31 cellular contexts compared by ENCODE assay signal in the genomic region with DNA sequence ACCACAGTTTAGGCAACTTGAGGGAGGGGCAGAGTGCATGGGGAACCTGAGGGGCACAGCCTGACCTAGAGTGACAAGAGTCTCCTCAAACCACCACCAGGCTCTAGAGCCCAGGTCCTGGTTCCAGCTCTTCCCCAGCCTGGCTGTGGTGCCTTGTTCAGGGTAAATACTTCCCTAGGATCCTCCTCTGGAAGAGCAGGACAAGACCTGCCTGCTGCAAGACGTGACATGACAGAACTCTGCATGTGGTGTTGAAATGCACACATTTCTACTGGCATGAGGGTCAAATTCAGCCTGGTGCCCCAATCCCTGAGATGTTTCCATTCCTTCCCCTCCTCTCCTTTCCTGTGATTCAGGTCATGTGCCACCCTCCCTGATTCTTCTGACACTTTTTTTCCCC. TPM values are rescaled to one million over a fixed set of nuclear protein-coding genes. Genes with fewer than 3 reads are reported as not detected.
DNase-seq lines count a peak whose midpoint lies in the region; ATAC-seq and TF ChIP-seq lines count a peak whose summit lies in the region.
"Had no signal": no experiment of that assay in that cellular context is flagged by ENCODE, and none has a peak within 500 bp of the region (broad histone marks: within the 10 kb centered on the region; RNA-seq: fewer than 3 reads in every experiment).

No MANE protein-coding gene starts in this region.

- H3K36me3 ChIP-seq in GM23248 (ENCODE audit: low read depth): no peaks in the 10 kb centered on the region
- H3K36me3 ChIP-seq: ascending aorta had no signal

- no peaks in the 10 kb centered on the region for H3K9me3 ChIP-seq in GM23248 (ENCODE audit: low read depth)
- H3K9me3 ChIP-seq: ascending aorta, testis had no signal

- H3K4me3 ChIP-seq in GM23248: no peak overlapping the region
- H3K4me3 ChIP-seq: ascending aorta, testis had no signal

- H3K27me3 Mint-ChIP-seq in naive thymus-derived CD8-positive, alpha-beta T cell: peaks cover 0 to 6% (median 0%) of the 10 kb centered on the region in 5 donors
- H3K27me3 Mint-ChIP-seq: activated naive CD8-positive, alpha-beta T cell treated with anti-CD3 and anti-CD28 coated beads for 36 hours; activated T-helper 17 cell treated with anti-CD3 and anti-CD28 coated beads, Interleukin-2, amount 50 U/mL, for 72 hours had no signal

- peaks cover 0 to 22% (median 3%) of the 10 kb centered on the region in 3 donors for H3K36me3 Mint-ChIP-seq in naive thymus-derived CD8-positive, alpha-beta T cell
- H3K36me3 Mint-ChIP-seq: mesothelial cell of epicardium, naive B cell had no signal

- no peak for ATAC-seq in naive thymus-derived CD8-positive, alpha-beta T cell
- no peak for ATAC-seq in GM19467 (IDR thresholded peaks at IDR 0.05; ENCODE audit: unreplicated experiment)
- ATAC-seq: activated T-helper 17 cell treated with anti-CD3 and anti-CD28 coated beads, Interleukin-2, amount 50 U/mL, for 72 hours; effector memory CD8-positive, alpha-beta T cell; stimulated activated naive B cell treated with anti-CD40 and anti-IgM and Interleukin-4, amounts not matched to agents 10 μg/mL and 1 μg/mL and 100 μg/mL, for 72 hours had no signal

- H3K4me3 Mint-ChIP-seq in naive thymus-derived CD8-positive, alpha-beta T cell: no peak overlapping the region
- H3K4me3 Mint-ChIP-seq: activated naive CD8-positive, alpha-beta T cell treated with anti-CD3 and anti-CD28 coated beads for 36 hours; activated T-helper 17 cell treated with anti-CD3 and anti-CD28 coated beads, Interleukin-2, amount 50 U/mL, for 72 hours; effector memory CD8-positive, alpha-beta T cell; mesothelial cell of epicardium; stimulated activated naive B cell treated with anti-CD40 and anti-IgM and Interleukin-4, amounts not matched to agents 10 μg/mL and 1 μg/mL and 100 μg/mL, for 72 hours had no signal

- H3K4me2 ChIP-seq in GM23248 (ENCODE audit: unreplicated experiment): peak overlapping the region; percentile 92
- H3K4me2 ChIP-seq: KMS-11 had no signal

- H3K27ac ChIP-seq in GM23248 (no peak overlapping the region), RWPE1 (peak overlapping the region; percentile 82), cingulate gyrus (ENCODE audit: low read depth, low read length) (peak overlapping the region; percentile 65)
- H3K27ac ChIP-seq: ascending aorta, HL-60, KMS-11, testis had no signal

- peaks cover 34% of the 10 kb centered on the region for H3K4me1 ChIP-seq in GM23248 (ENCODE audit: insufficient read depth)

- CTCF ChIA-PET in RWPE1 (lab: Yijun Ruan, JAX): no interaction called here

- in situ Hi-C loops in GM23248 (cut with MboI): no loop called here

- peaks cover 88% of the 10 kb centered on the region for H3K79me2 ChIP-seq in GM23248 (ENCODE audit: insufficient read depth)

- DNase-seq in GM23248 (no peak), RWPE1 (ENCODE audit: low spot score) (peak; percentile 66), GF-D8 (lab: John Stamatoyannopoulos, UW) (no peak), AG20443 (ENCODE audit: low spot score) (no peak)
- no peak for DNase-seq in naive thymus-derived CD8-positive, alpha-beta T cell
- no peak for DNase-seq in activated CD4-positive, alpha-beta T cell treated with anti-CD3 and anti-CD28 coated beads, Interleukin-2, amount 50 U/mL, for 4 hours
- DNase-seq: activated CD4-positive, alpha-beta T cell treated with anti-CD3 and anti-CD28 coated beads for 1 hour; activated naive CD8-positive, alpha-beta T cell treated with anti-CD3 and anti-CD28 coated beads for 36 hours; C1 segment of cervical spinal cord; caudate nucleus; COR-L47; cortex of kidney; effector memory CD8-positive, alpha-beta T cell; foreskin melanocyte; GOT3; naive B cell; NCI-H1417; NCI-H2029 treated with DMSO at 0.1 percent for 48 hours; NCI-H345; occipital lobe; SHP77 treated with DMSO at 0.1 percent for 48 hours; small intestine; stimulated activated naive B cell treated with anti-CD40 and anti-IgM and Interleukin-4, amounts not matched to agents 10 μg/mL and 1 μg/mL and 100 μg/mL, for 72 hours; testis had no signal

- 79 to 86% methylated on average over 1 of the region's 1 CpG for WGBS in GM23248 (ENCODE audit: low coverage in 1 of 2, low lambda C conversion rate in 2 of 2, missing lambda C conversion rate in 2 of 2), 2 experiments

- no peaks in the 10 kb centered on the region for H3K9me2 ChIP-seq in GM23248 (ENCODE audit: insufficient read depth)

- H3K27ac Mint-ChIP-seq in naive thymus-derived CD8-positive, alpha-beta T cell: peak overlapping the region in 7 of 10 donors; percentile 51 to 93 (median 72)
- H3K27ac Mint-ChIP-seq: activated naive CD8-positive, alpha-beta T cell treated with anti-CD3 and anti-CD28 coated beads for 36 hours; activated T-helper 17 cell treated with anti-CD3 and anti-CD28 coated beads, Interleukin-2, amount 50 U/mL, for 72 hours; mesothelial cell of epicardium; stimulated activated naive B cell treated with anti-CD40 and anti-IgM and Interleukin-4, amounts not matched to agents 10 μg/mL and 1 μg/mL and 100 μg/mL, for 72 hours had no signal

- peaks cover 25 to 45% (median 39%) of the 10 kb centered on the region in 4 donors for H3K4me1 Mint-ChIP-seq in naive thymus-derived CD8-positive, alpha-beta T cell

- POLR2A ChIA-PET in RWPE1 (lab: Yijun Ruan, JAX; ENCODE audit: low non-redundant PET): no interaction called here
- POLR2A ChIA-PET in naive thymus-derived CD8-positive, alpha-beta T cell (lab: Charles Lee): interaction anchor here (1.0 to 5.8 kb wide), 3 partner anchors 14 to 95 kb away, joined by 4 to 118 read pairs (median 4); partner anchors contain the start of gene MTFP1

- peak overlapping the region; percentile 89; the same call in 1 of the 2 replicates for H3K9ac ChIP-seq in GM23248
- H3K9ac ChIP-seq: KMS-11 had no signal

- no peak for TF ChIP-seq CTCF in RWPE1 (conservative IDR thresholded peaks at IDR 0.05; ENCODE audit: low read depth)

- no peak overlapping the region for H2AFZ ChIP-seq in GM23248

- no peaks in the 10 kb centered on the region for H3K9me3 Mint-ChIP-seq in naive thymus-derived CD8-positive, alpha-beta T cell
- H3K9me3 Mint-ChIP-seq: activated naive CD8-positive, alpha-beta T cell treated with anti-CD3 and anti-CD28 coated beads for 36 hours; activated T-helper 17 cell treated with anti-CD3 and anti-CD28 coated beads, Interleukin-2, amount 50 U/mL, for 72 hours; effector memory CD8-positive, alpha-beta T cell; mesothelial cell of epicardium; naive B cell; stimulated activated naive B cell treated with anti-CD40 and anti-IgM and Interleukin-4, amounts not matched to agents 10 μg/mL and 1 μg/mL and 100 μg/mL, for 72 hours had no signal

- peaks cover 8% of the 10 kb centered on the region for H3F3A ChIP-seq in GM23248 (ENCODE audit: insufficient read depth)

- no peaks in the 10 kb centered on the region for H3K27me3 ChIP-seq in GM23248 (replicated peaks; ENCODE audit: insufficient read depth)
- H3K27me3 ChIP-seq: ascending aorta, testis had no signal

- H4K20me1 ChIP-seq in GM23248 (ENCODE audit: insufficient read depth): no peaks in the 10 kb centered on the region

RNA-seq across cellular contexts. Expression of gene SEC14L2, which starts 3.3 kb away (rescaled TPM):
- 41.9 and 54.6 TPM in 2 replicates for total RNA-seq in GM23248 (2014; rRNA removed; shearing (Covaris generic))
- 23.3 and 26.6 TPM in 2 replicates for polyA plus RNA-seq in GM23248 (2016; fragmentation: Nextera tagmentation; extraction: Ambion mirVana)
- total RNA-seq in naive thymus-derived CD8-positive, alpha-beta T cell: 10 to 100 TPM; 17.8 to 19.9 TPM
- polyA plus RNA-seq in naive thymus-derived CD8-positive, alpha-beta T cell: 10 to 100 TPM; 16.8 to 25.9 (median 22.5) TPM

RNA-seq across cellular contexts. Expression of gene RNF215, which starts 12.9 kb away (rescaled TPM):
- total RNA-seq in GM23248 (2014; rRNA removed; shearing (Covaris generic)): 29.9 and 45.1 TPM in 2 replicates
- polyA plus RNA-seq in GM23248 (2016; fragmentation: Nextera tagmentation; extraction: Ambion mirVana): 2.7 and 2.9 TPM in 2 replicates
- 1 to 10 TPM; 5.6 to 6.2 TPM for total RNA-seq in naive thymus-derived CD8-positive, alpha-beta T cell
- polyA plus RNA-seq in naive thymus-derived CD8-positive, alpha-beta T cell: under 1 TPM; 0.14 to 0.44 (median 0.39) TPM

RNA-seq across cellular contexts. Expression of gene MTFP1, which starts 25.4 kb away (rescaled TPM):
- 6.6 and 18.3 TPM in 2 replicates for total RNA-seq in GM23248 (2014; rRNA removed; shearing (Covaris generic))
- 8.1 and 8.5 TPM in 2 replicates for polyA plus RNA-seq in GM23248 (2016; fragmentation: Nextera tagmentation; extraction: Ambion mirVana)
- total RNA-seq in naive thymus-derived CD8-positive, alpha-beta T cell: 10 to 100 TPM; 15.8 to 18.0 TPM
- polyA plus RNA-seq in naive thymus-derived CD8-positive, alpha-beta T cell: 10 to 100 TPM; 42.3 to 53.5 (median 50.0) TPM

RNA-seq across cellular contexts. Expression of gene CCDC157, which starts 43.4 kb away (rescaled TPM):
- total RNA-seq in GM23248 (2014; rRNA removed; shearing (Covaris generic)): 5.0 and 9.2 TPM in 2 replicates
- polyA plus RNA-seq in GM23248 (2016; fragmentation: Nextera tagmentation; extraction: Ambion mirVana): 2.5 and 2.7 TPM in 2 replicates
- total RNA-seq in naive thymus-derived CD8-positive, alpha-beta T cell: 1 to 10 TPM; 2.8 to 4.1 TPM
- polyA plus RNA-seq in naive thymus-derived CD8-positive, alpha-beta T cell: 1 to 10 TPM in 2 of 3 donors, under 1 TPM in 1; 0.66 to 2.5 (median 1.1) TPM

RNA-seq across cellular contexts. Expression of gene SF3A1, which starts 43.5 kb away (rescaled TPM):
- total RNA-seq in GM23248 (2014; rRNA removed; shearing (Covaris generic)): 9.1 and 12.9 TPM in 2 replicates
- polyA plus RNA-seq in GM23248 (2016; fragmentation: Nextera tagmentation; extraction: Ambion mirVana): 75.0 and 88.3 TPM in 2 replicates
- 100 to 1,000 TPM; 313 to 314 TPM for total RNA-seq in naive thymus-derived CD8-positive, alpha-beta T cell
- polyA plus RNA-seq in naive thymus-derived CD8-positive, alpha-beta T cell: 100 to 1,000 TPM in 1 of 3 donors, 10 to 100 TPM in 2; 66.5 to 119 (median 99.8) TPM
